Comparison of ENCODE assay signal across 22 cellular contexts in genomic region chr3:195739561-195740111, GRCh38. TPM values are rescaled to one million over a fixed set of nuclear protein-coding genes. Genes with fewer than 3 reads are reported as not detected.
"Had no signal": no experiment of that assay in that cellular context is flagged by ENCODE, and none has a peak within 500 bp of the region (broad histone marks: within the 10 kb centered on the region; RNA-seq: fewer than 3 reads in every experiment).

No MANE protein-coding gene starts in this region.

- H3K36me3 Mint-ChIP-seq: activated naive CD4-positive, alpha-beta T cell treated with anti-CD3 and anti-CD28 coated beads, Interleukin-2, amount 10 ng/mL, durations not matched to agents 7 days and 5 days had no signal

- H3K27ac ChIP-seq: cardiac muscle cell, foreskin keratinocyte, parathyroid adenoma, transverse colon had no signal

- H3K27me3 ChIP-seq: cardiac muscle cell, transverse colon had no signal

- H3K9me3 Mint-ChIP-seq: activated naive CD4-positive, alpha-beta T cell treated with anti-CD3 and anti-CD28 coated beads, Interleukin-2, amount 10 ng/mL, durations not matched to agents 7 days and 5 days; activated T-cell treated with anti-CD3 and anti-CD28 coated beads, Interleukin-2, amount 50 U/mL, for 4 hours; naive B cell; stimulated activated naive B cell treated with anti-CD40 and anti-IgM and Interleukin-4, amounts not matched to agents 10 μg/mL and 1 μg/mL and 100 μg/mL, for 72 hours had no signal

- H3K36me3 ChIP-seq: cardiac muscle cell, transverse colon had no signal

- H3K9me3 ChIP-seq: transverse colon had no signal

- H3K27me3 Mint-ChIP-seq: stimulated activated naive B cell treated with anti-CD40 and anti-IgM and Interleukin-4, amounts not matched to agents 10 μg/mL and 1 μg/mL and 100 μg/mL, for 72 hours had no signal

- ATAC-seq: activated T-cell treated with anti-CD3 and anti-CD28 coated beads, Interleukin-2, amount 50 U/mL, for 4 hours; foreskin keratinocyte; stimulated activated naive B cell treated with anti-CD40 and anti-IgM and Interleukin-4, amounts not matched to agents 10 μg/mL and 1 μg/mL and 100 μg/mL, for 72 hours had no signal

- DNase-seq: activated CD4-positive, alpha-beta T cell treated with anti-CD3 and anti-CD28 coated beads, Interleukin-2, amount 50 U/mL, for 4 hours; activated CD8-positive, alpha-beta memory T cell treated with anti-CD3 and anti-CD28 coated beads for 24 hours; activated CD8-positive, alpha-beta memory T cell treated with anti-CD3 and anti-CD28 coated beads, Interleukin-2, amount 50 U/mL, for 4 hours; activated naive CD4-positive, alpha-beta T cell treated with anti-CD3 and anti-CD28 coated beads, Interleukin-2, amount 10 ng/mL, durations not matched to agents 7 days and 5 days; activated T-cell treated with anti-CD3 and anti-CD28 coated beads, Interleukin-2, amount 50 U/mL, for 4 hours; amygdala; dermis blood vessel endothelial cell; effector CD8-positive, alpha-beta T cell; erythroblast; foreskin keratinocyte; hippocampal formation; naive B cell; nucleus accumbens; stimulated activated CD4-positive, alpha-beta T cell treated with anti-CD3 and anti-CD28 coated beads, Interleukin-2, amount 100 ng/mL, for 48 hours; stimulated activated CD8-positive, alpha-beta memory T cell treated with anti-CD3 and anti-CD28 coated beads, Interleukin-4, amount 100 ng/mL, for 48 hours; stimulated activated naive B cell treated with anti-CD40 and anti-IgM and Interleukin-4, amounts not matched to agents 10 μg/mL and 1 μg/mL and 100 μg/mL, for 72 hours; T-helper 9 cell; transverse colon had no signal

- H3K4me3 Mint-ChIP-seq: activated naive CD4-positive, alpha-beta T cell treated with anti-CD3 and anti-CD28 coated beads, Interleukin-2, amount 10 ng/mL, durations not matched to agents 7 days and 5 days; activated T-cell treated with anti-CD3 and anti-CD28 coated beads, Interleukin-2, amount 50 U/mL, for 4 hours; naive B cell; stimulated activated naive B cell treated with anti-CD40 and anti-IgM and Interleukin-4, amounts not matched to agents 10 μg/mL and 1 μg/mL and 100 μg/mL, for 72 hours had no signal

- FAIRE-seq: urothelium cell line had no signal

- H3K4me1 Mint-ChIP-seq: activated naive CD4-positive, alpha-beta T cell treated with anti-CD3 and anti-CD28 coated beads, Interleukin-2, amount 10 ng/mL, durations not matched to agents 7 days and 5 days; naive B cell; stimulated activated naive B cell treated with anti-CD40 and anti-IgM and Interleukin-4, amounts not matched to agents 10 μg/mL and 1 μg/mL and 100 μg/mL, for 72 hours had no signal

- H3K27ac Mint-ChIP-seq: activated naive CD4-positive, alpha-beta T cell treated with anti-CD3 and anti-CD28 coated beads, Interleukin-2, amount 10 ng/mL, durations not matched to agents 7 days and 5 days; naive B cell; stimulated activated naive B cell treated with anti-CD40 and anti-IgM and Interleukin-4, amounts not matched to agents 10 μg/mL and 1 μg/mL and 100 μg/mL, for 72 hours had no signal

- H3K9ac ChIP-seq: parathyroid adenoma had no signal

- H3K4me1 ChIP-seq: foreskin keratinocyte, parathyroid adenoma, transverse colon had no signal

- H3K4me3 ChIP-seq: cardiac muscle cell, transverse colon had no signal

RNA-seq across cellular contexts. Expression of gene MUC20, which starts 18.9 kb away (rescaled TPM):
- total RNA-seq: glomerular endothelial cell had no signal
